1 cellular context compared by ENCODE assay signal in the genomic region with DNA sequence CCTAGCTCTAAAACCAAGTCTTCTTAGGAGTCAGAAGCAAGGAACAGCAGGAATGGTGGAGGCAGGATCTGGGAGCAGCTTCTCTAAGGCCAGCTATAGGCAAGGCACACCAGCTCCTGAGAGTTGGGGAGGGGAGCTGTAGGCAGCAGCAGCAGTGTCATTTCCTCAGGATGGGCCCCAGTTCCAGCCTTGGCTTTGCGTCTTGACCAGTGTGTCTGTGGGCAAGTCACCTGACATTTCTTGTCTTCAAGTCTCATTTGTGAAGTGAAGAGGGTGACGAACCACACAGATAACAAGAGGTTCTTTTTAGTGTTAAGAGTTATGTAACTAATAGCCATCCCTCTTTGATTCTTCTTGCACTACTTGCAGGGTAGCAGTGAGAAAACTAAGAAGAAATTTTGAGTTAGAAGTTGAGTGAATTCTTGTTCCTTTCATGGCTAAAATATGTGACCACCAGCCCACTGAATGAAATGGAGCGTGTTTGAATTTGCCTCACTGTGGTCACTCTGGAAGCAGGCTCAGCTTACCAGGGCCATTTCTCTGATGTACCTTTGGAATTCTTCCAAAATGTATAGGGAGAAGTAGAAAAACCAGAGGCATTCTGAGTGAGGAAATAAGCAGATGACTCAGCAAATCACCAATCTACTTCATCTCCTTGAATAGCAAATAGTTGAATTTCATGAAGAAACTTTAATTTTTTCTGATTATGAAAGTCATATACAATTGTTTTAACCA.
TF ChIP-seq lines count a peak whose summit lies in the region.

No MANE protein-coding gene starts in this region.

TF ChIP-seq in A549, 52 proteins besides CTCF, POLR2A, EP300 and RAD21 (continued from another document):
- no peak for TF ChIP-seq NPAS2 (CRISPR knock-in tag; IDR thresholded peaks at IDR 0.05; ENCODE audit: borderline replicate concordance)
